Comparison of ENCODE assay signal across 12 cellular contexts in the genomic region with DNA sequence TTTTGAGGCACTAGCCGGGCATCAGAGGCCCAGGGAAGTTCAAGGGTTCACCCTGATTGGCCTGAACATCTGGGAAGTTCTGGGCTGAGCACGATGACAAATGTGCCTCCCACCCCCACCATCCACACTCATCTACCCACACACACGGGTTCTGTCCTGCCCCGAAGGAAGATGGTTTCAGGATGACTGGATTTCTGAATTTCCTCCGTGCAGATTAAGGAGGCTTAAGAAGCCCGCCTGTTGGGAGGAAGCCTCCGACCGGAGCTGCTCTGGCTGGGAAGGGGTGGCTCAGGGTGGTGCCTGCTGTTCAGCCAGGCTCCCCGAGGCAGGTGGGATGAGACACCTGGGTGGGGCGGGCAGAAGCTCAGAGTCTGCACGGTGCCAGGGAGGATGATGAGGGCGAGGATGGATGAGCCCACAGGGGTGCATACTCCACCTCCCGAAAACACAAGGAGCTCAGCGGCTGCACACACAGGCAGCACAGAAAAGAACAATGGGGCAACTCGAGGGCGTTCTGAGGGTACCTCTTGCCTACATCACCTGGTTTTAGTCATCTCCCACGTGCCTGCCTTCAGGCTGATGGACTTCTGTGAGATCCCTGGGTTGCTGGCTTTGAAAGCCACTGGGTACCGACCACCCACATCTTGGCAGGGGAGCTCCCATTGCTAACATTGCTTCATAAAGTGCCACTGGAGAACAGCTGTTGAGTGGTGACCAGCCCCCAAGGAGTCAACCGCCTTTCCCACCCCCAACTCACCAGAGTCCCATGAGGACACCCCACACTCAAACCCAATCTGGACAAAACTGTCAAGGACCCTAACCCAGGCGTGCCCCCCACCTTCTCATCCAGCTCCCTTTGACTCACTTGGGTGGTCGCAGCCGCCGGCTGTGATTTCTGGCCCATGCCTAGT.
A peak's percentile ranks its signal among the peaks of the same experiment; 100 is the strongest.
DNase-seq lines count a peak whose midpoint lies in the region; ATAC-seq and TF ChIP-seq lines count a peak whose summit lies in the region.
"Had no signal": no experiment of that assay in that cellular context is flagged by ENCODE, and none has a peak within 500 bp of the region (broad histone marks: within the 10 kb centered on the region; RNA-seq: fewer than 3 reads in every experiment).

No MANE protein-coding gene starts in this region.

- peak overlapping the region; percentile 18 for H3K27ac Mint-ChIP-seq in stimulated activated effector memory CD8-positive, alpha-beta T cell treated with anti-CD3 and anti-CD28 coated beads, Interleukin-12 subunit alpha, Interleukin-12 subunit beta, amount 100 ng/mL, for 72 hours
- H3K27ac Mint-ChIP-seq: activated T-cell treated with anti-CD3 and anti-CD28 coated beads, Interleukin-2, amount 50 U/mL, for 72 hours had no signal

- peaks cover 13% of the 10 kb centered on the region for H3K36me3 Mint-ChIP-seq in stimulated activated effector memory CD8-positive, alpha-beta T cell treated with anti-CD3 and anti-CD28 coated beads, Interleukin-12 subunit alpha, Interleukin-12 subunit beta, amount 100 ng/mL, for 72 hours

- H3K36me3 ChIP-seq in RWPE2 (ENCODE audit: low read depth), result no peaks in the 10 kb centered on the region
- H3K36me3 ChIP-seq: BE2C had no signal

- H3K4me1 ChIP-seq in RWPE2 (ENCODE audit: insufficient read depth, poor library complexity, severe bottlenecking), result peaks cover 36% of the 10 kb centered on the region
- H3K4me1 ChIP-seq: BE2C had no signal

- peak; percentile 45 for DNase-seq in activated CD8-positive, alpha-beta memory T cell treated with anti-CD3 and anti-CD28 coated beads, Interleukin-2, amount 50 U/mL, for 48 hours
- DNase-seq in activated CD8-positive, alpha-beta memory T cell treated with anti-CD3 and anti-CD28 coated beads for 24 hours, result no peak
- DNase-seq in RWPE2 (ENCODE audit: low spot score), result peak; percentile 87
- DNase-seq in fibroblast of pulmonary artery (ENCODE audit: low read depth), result peak; percentile 19
- DNase-seq in stimulated activated effector memory CD8-positive, alpha-beta T cell treated with anti-CD3 and anti-CD28 coated beads, Interleukin-12 subunit alpha, Interleukin-12 subunit beta, amount 100 ng/mL, for 72 hours (ENCODE audit: low spot score in 2 of 2), result no peak
- DNase-seq in stimulated activated naive CD4-positive, alpha-beta T cell (lab: John Stamatoyannopoulos, UW), result no peak
- DNase-seq: BE2C; effector CD4-positive, alpha-beta T cell; NCI-H1694 treated with DMSO at 0.1 percent for 48 hours had no signal

- no peak for TF ChIP-seq CTCF in RWPE2 (IDR thresholded peaks at IDR 0.05; ENCODE audit: poor library complexity, severe bottlenecking)
- TF ChIP-seq CTCF in fibroblast of pulmonary artery (IDR thresholded peaks at IDR 0.05; ENCODE audit: low read length, missing control alignments), result no peak

- no peaks in the 10 kb centered on the region for H3K9me3 Mint-ChIP-seq in stimulated activated effector memory CD8-positive, alpha-beta T cell treated with anti-CD3 and anti-CD28 coated beads, Interleukin-12 subunit alpha, Interleukin-12 subunit beta, amount 100 ng/mL, for 72 hours

- no peaks in the 10 kb centered on the region for H3K9me3 ChIP-seq in RWPE2 (ENCODE audit: severe bottlenecking)
- H3K9me3 ChIP-seq: BE2C had no signal

- H3K4me3 ChIP-seq in RWPE2 (ENCODE audit: severe bottlenecking), result no peak overlapping the region
- H3K4me3 ChIP-seq in fibroblast of pulmonary artery (replicated peaks; ENCODE audit: low read depth, low read length), result no peak overlapping the region

- no peak overlapping the region for H3K4me3 Mint-ChIP-seq in stimulated activated effector memory CD8-positive, alpha-beta T cell treated with anti-CD3 and anti-CD28 coated beads, Interleukin-12 subunit alpha, Interleukin-12 subunit beta, amount 100 ng/mL, for 72 hours

- no peaks in the 10 kb centered on the region for H3K27me3 ChIP-seq in RWPE2 (ENCODE audit: insufficient read depth, poor library complexity, severe bottlenecking)
- H3K27me3 ChIP-seq: BE2C had no signal

- ATAC-seq in RWPE2 (ENCODE audit: low read depth), result peak; percentile 88
- no peak for ATAC-seq in stimulated activated effector memory CD8-positive, alpha-beta T cell treated with anti-CD3 and anti-CD28 coated beads, Interleukin-12 subunit alpha, Interleukin-12 subunit beta, amount 100 ng/mL, for 72 hours
- no peak for ATAC-seq in GM19397 (IDR thresholded peaks at IDR 0.05; ENCODE audit: unreplicated experiment)
- ATAC-seq in HG03520 (IDR thresholded peaks at IDR 0.05; ENCODE audit: unreplicated experiment), result no peak

- H3K4me1 Mint-ChIP-seq in stimulated activated effector memory CD8-positive, alpha-beta T cell treated with anti-CD3 and anti-CD28 coated beads, Interleukin-12 subunit alpha, Interleukin-12 subunit beta, amount 100 ng/mL, for 72 hours, result peaks cover 33% of the 10 kb centered on the region

- H3K27ac ChIP-seq in RWPE2 (ENCODE audit: poor library complexity, severe bottlenecking), result peak overlapping the region; percentile 93

Comparison
In these comparisons a context has a peak if more than half of its experiments do, and no peak if none do; other contexts are left out.
1. DNase-seq: peak in activated CD8-positive, alpha-beta memory T cell treated with anti-CD3 and anti-CD28 coated beads, Interleukin-2, amount 50 U/mL, for 48 hours (single experiment), RWPE2 (single experiment) and fibroblast of pulmonary artery (single experiment); none in activated CD8-positive, alpha-beta memory T cell treated with anti-CD3 and anti-CD28 coated beads for 24 hours (single experiment), stimulated activated effector memory CD8-positive, alpha-beta T cell treated with anti-CD3 and anti-CD28 coated beads, Interleukin-12 subunit alpha, Interleukin-12 subunit beta, amount 100 ng/mL, for 72 hours (0 of 2) and stimulated activated naive CD4-positive, alpha-beta T cell (0 of 6).